26 cellular contexts compared by ENCODE assay signal in genomic region chr2:134029478-134029877, GRCh38.
DNase-seq lines count a peak whose midpoint lies in the region; ATAC-seq and TF ChIP-seq lines count a peak whose summit lies in the region.
"Had no signal": no experiment of that assay in that cellular context is flagged by ENCODE, and none has a peak within 500 bp of the region (broad histone marks: within the 10 kb centered on the region; RNA-seq: fewer than 3 reads in every experiment).

No MANE protein-coding gene starts in this region.

- TF ChIP-seq CTCF in heart right ventricle (IDR thresholded peaks at IDR 0.05) (no peak), astrocyte of the cerebellum (IDR thresholded peaks at IDR 0.05; ENCODE audit: low read depth, low read length, missing control alignments) (no peak), nephron (IDR thresholded peaks at IDR 0.05; ENCODE audit: unreplicated experiment in 3 of 3) (no peak), testis (IDR thresholded peaks at IDR 0.05) (no peak), mesothelial cell of epicardium (IDR thresholded peaks at IDR 0.05; ENCODE audit: unreplicated experiment) (no peak)

- peaks cover 0 to 7% (median 4%) of the 10 kb centered on the region in 9 donors for H3K4me1 ChIP-seq in heart right ventricle
- H3K4me1 ChIP-seq in testis = peaks cover 27% of the 10 kb centered on the region
- H3K4me1 ChIP-seq: HAP-1 had no signal

- intact Hi-C loops in left ventricle myocardium superior (cut with micrococcal nuclease) (no loop called here), heart right ventricle (cut with DNase I) (loop anchor here in 1 of 10 donors (10.0 kb wide), 1 partner anchor 75 kb away; no protein-coding TSS in a partner anchor), testis (cut with DNase I; ENCODE audit: low total_unique reads) (no loop called here)

- peak; percentile 34 for ATAC-seq in left ventricle myocardium superior
- no peak for ATAC-seq in heart right ventricle
- ATAC-seq in GM21717 (IDR thresholded peaks at IDR 0.05; ENCODE audit: unreplicated experiment) = no peak
- ATAC-seq in HG02885 (IDR thresholded peaks at IDR 0.05; ENCODE audit: poor library complexity, unreplicated experiment) = no peak

- H3K27ac Mint-ChIP-seq in nephron = peak overlapping the region in 2 of 3 experiments; percentile 2 to 3
- no peak overlapping the region for H3K27ac Mint-ChIP-seq in mesothelial cell of epicardium
- H3K27ac Mint-ChIP-seq: CD4-positive, alpha-beta T cell; HFFc6; IgD-negative memory B cell had no signal

- H3K9me3 Mint-ChIP-seq in nephron = no peaks in the 10 kb centered on the region
- H3K9me3 Mint-ChIP-seq in mesothelial cell of epicardium = no peaks in the 10 kb centered on the region
- H3K9me3 Mint-ChIP-seq: CD4-positive, alpha-beta T cell; HFFc6 had no signal

- in situ Hi-C loops in astrocyte of the cerebellum (cut with HindIII; ENCODE audit: low sequenced_read_pairs) = no loop called here

- H3K4me3 ChIP-seq in heart right ventricle (no peak overlapping the region), astrocyte of the cerebellum (ENCODE audit: low read depth, low read length) (no peak overlapping the region), testis (no peak overlapping the region)
- H3K4me3 ChIP-seq: BLaER1 treated with 17β-estradiol and CSF1 and Interleukin-3, amounts not matched to agents 10 nM and 100 nM; HAP-1 had no signal

- H3K36me3 ChIP-seq in heart right ventricle (no peaks in the 10 kb centered on the region), testis (ENCODE audit: low read depth, missing control alignments) (no peaks in the 10 kb centered on the region)
- H3K36me3 ChIP-seq: BLaER1 treated with 17β-estradiol and CSF1 and Interleukin-3, amounts not matched to agents 10 nM and 100 nM; HAP-1 had no signal

- peaks cover 16% of the 10 kb centered on the region for H3K27me3 Mint-ChIP-seq in nephron (ENCODE audit: low read depth)
- peaks cover 15% of the 10 kb centered on the region for H3K27me3 Mint-ChIP-seq in mesothelial cell of epicardium (ENCODE audit: low read depth)

- H3K36me3 Mint-ChIP-seq in nephron (ENCODE audit: low read depth) (no peaks in the 10 kb centered on the region), mesothelial cell of epicardium (no peaks in the 10 kb centered on the region)

- H3K9me3 ChIP-seq in heart right ventricle = no peaks in the 10 kb centered on the region
- H3K9me3 ChIP-seq in testis = no peaks in the 10 kb centered on the region
- H3K9me3 ChIP-seq: HAP-1 had no signal

- H3K27me3 ChIP-seq in heart right ventricle (peaks cover 0 to 33% (median 18%) of the 10 kb centered on the region in 7 donors), testis (no peaks in the 10 kb centered on the region)

- TF ChIP-seq POLR2A in testis (IDR thresholded peaks at IDR 0.05) = no peak

- H3K27ac ChIP-seq in heart right ventricle = no peak overlapping the region
- H3K27ac ChIP-seq in testis = no peak overlapping the region
- H3K27ac ChIP-seq: BLaER1 treated with 17β-estradiol and CSF1 and Interleukin-3, amounts not matched to agents 10 nM and 100 nM; KMS-11 had no signal

- 52 to 58% methylated on average over 5 of the region's 5 CpGs for WGBS in heart right ventricle, 2 donors
- 43 to 49% methylated on average over 5 of the region's 5 CpGs for WGBS in testis, 2 donors

- H3K4me1 Mint-ChIP-seq in nephron (peaks cover 34% of the 10 kb centered on the region), mesothelial cell of epicardium (peaks cover 8% of the 10 kb centered on the region)

- no peak for DNase-seq in left ventricle myocardium superior
- no peak for DNase-seq in heart right ventricle
- DNase-seq in astrocyte of the cerebellum (ENCODE audit: low read depth) = peak; percentile 42
- peak; percentile 61 for DNase-seq in testis
- DNase-seq in mesothelial cell of epicardium (ENCODE audit: low spot score in 2 of 2, unreplicated experiment in 2 of 2) = no peak
- DNase-seq: CD4-positive, alpha-beta T cell; GF-D8; GOT3; HFFc6; MM.1S; NCI-H1048; NCI-H1417; NCI-H1694; NCI-H2029 treated with DMSO at 0.1 percent for 48 hours; NCI-H446 treated with DMSO at 0.1 percent for 48 hours; NCI-H526; NCI-H82; RPMI8226; SHP77 had no signal

- no peak overlapping the region for H3K4me3 Mint-ChIP-seq in nephron
- no peak overlapping the region for H3K4me3 Mint-ChIP-seq in mesothelial cell of epicardium
- H3K4me3 Mint-ChIP-seq: CD4-positive, alpha-beta T cell; HFFc6; IgD-negative memory B cell had no signal

Comparison
In these comparisons a context has a peak if more than half of its experiments do, and no peak if none do; other contexts are left out.
1. DNase-seq: peak in astrocyte of the cerebellum (single experiment) and testis (single experiment); none in left ventricle myocardium superior (single experiment), heart right ventricle (0 of 2) and mesothelial cell of epicardium (0 of 2).